In genomic region chr3:193711165-193711485, GRCh38 we compare ENCODE assay signal across 20 cellular contexts.
DNase-seq lines count a peak whose midpoint lies in the region; ATAC-seq and TF ChIP-seq lines count a peak whose summit lies in the region.
"Had no signal": no experiment of that assay in that cellular context is flagged by ENCODE, and none has a peak within 500 bp of the region (broad histone marks: within the 10 kb centered on the region; RNA-seq: fewer than 3 reads in every experiment).

No MANE protein-coding gene starts in this region.

- no peaks in the 10 kb centered on the region for H3K27me3 Mint-ChIP-seq in progenitor cell of endocrine pancreas

- ATAC-seq in foreskin keratinocyte: no peak

- H3K27ac ChIP-seq in iPS-20b (ENCODE audit: low read length) (no peak overlapping the region), foreskin keratinocyte (no peak overlapping the region)
- H3K27ac ChIP-seq: C4-2B had no signal

- DNase-seq in H7 (peak; percentile 62), RPMI7951 (ENCODE audit: low read depth) (peak; percentile 11), progenitor cell of endocrine pancreas (ENCODE audit: low spot score, unreplicated experiment) (no peak), foreskin keratinocyte (no peak), iPS-NIHi7 (ENCODE audit: extremely low spot score) (no peak), CD1c-positive myeloid dendritic cell (ENCODE audit: extremely low spot score) (no peak)
- DNase-seq: COR-L47, DMS153, IMR-90, Karpas-422, MM.1S, NCI-H1105, NCI-H1694 treated with DMSO at 0.1 percent for 48 hours, NCI-H345, NCI-H526, OCI-M1, RPMI8226, SIG-M5 had no signal

- peaks cover 16% of the 10 kb centered on the region for H3K9me3 Mint-ChIP-seq in progenitor cell of endocrine pancreas (ENCODE audit: low read depth)

- H3K4me3 Mint-ChIP-seq in progenitor cell of endocrine pancreas (ENCODE audit: low read depth): no peak overlapping the region

- H3K9ac ChIP-seq in iPS-20b (ENCODE audit: low read depth, low read length): peak overlapping the region; percentile 32; the same call in 1 of the 2 replicates

- H3K36me3 Mint-ChIP-seq in progenitor cell of endocrine pancreas (ENCODE audit: insufficient read depth): peaks cover 8% of the 10 kb centered on the region

- H3K4me1 Mint-ChIP-seq in progenitor cell of endocrine pancreas (ENCODE audit: low read depth): peaks cover 20% of the 10 kb centered on the region

- no peak for TF ChIP-seq CTCF in progenitor cell of endocrine pancreas (IDR thresholded peaks at IDR 0.05; ENCODE audit: unreplicated experiment)
- TF ChIP-seq CTCF in foreskin keratinocyte (conservative IDR thresholded peaks at IDR 0.05): no peak

- peaks cover 30% of the 10 kb centered on the region for H3K9me3 ChIP-seq in iPS-20b (ENCODE audit: insufficient read depth, low read depth, low read length)

- no peaks in the 10 kb centered on the region; the same call in 1 of the 2 replicates for H3K36me3 ChIP-seq in H7 (replicated peaks; ENCODE audit: control insufficient read depth, insufficient read depth, low read length)
- no peaks in the 10 kb centered on the region for H3K36me3 ChIP-seq in iPS-20b (ENCODE audit: insufficient read depth, low read depth, low read length)

- H3K4me1 ChIP-seq in iPS-20b (ENCODE audit: insufficient read depth, low read length) (peaks cover 15% of the 10 kb centered on the region; the same call in 1 of the 2 replicates), foreskin keratinocyte (no peaks in the 10 kb centered on the region)

- peak overlapping the region; percentile 33 for H3K27ac Mint-ChIP-seq in progenitor cell of endocrine pancreas

- H3K27me3 ChIP-seq in H7 (ENCODE audit: control insufficient read depth, insufficient read depth, low read length): no peaks in the 10 kb centered on the region
- peaks cover 20% of the 10 kb centered on the region for H3K27me3 ChIP-seq in iPS-20b (ENCODE audit: insufficient read depth, low read length)
- H3K27me3 ChIP-seq in foreskin keratinocyte: no peaks in the 10 kb centered on the region

- no peak overlapping the region for H3K4me3 ChIP-seq in H7 (ENCODE audit: insufficient read depth, low read depth, low read length)
- peak overlapping the region; percentile 23; the same call in 1 of the 2 replicates for H3K4me3 ChIP-seq in iPS-20b (ENCODE audit: low read length)

Comparison
In these comparisons a context has a peak if more than half of its experiments do, and no peak if none do; other contexts are left out.
1. DNase-seq: peak in H7 (single experiment) and RPMI7951 (single experiment); none in progenitor cell of endocrine pancreas (single experiment), foreskin keratinocyte (0 of 2), iPS-NIHi7 (single experiment) and CD1c-positive myeloid dendritic cell (single experiment).